Comparison of ENCODE assay signal across 25 cellular contexts in the genomic region with DNA sequence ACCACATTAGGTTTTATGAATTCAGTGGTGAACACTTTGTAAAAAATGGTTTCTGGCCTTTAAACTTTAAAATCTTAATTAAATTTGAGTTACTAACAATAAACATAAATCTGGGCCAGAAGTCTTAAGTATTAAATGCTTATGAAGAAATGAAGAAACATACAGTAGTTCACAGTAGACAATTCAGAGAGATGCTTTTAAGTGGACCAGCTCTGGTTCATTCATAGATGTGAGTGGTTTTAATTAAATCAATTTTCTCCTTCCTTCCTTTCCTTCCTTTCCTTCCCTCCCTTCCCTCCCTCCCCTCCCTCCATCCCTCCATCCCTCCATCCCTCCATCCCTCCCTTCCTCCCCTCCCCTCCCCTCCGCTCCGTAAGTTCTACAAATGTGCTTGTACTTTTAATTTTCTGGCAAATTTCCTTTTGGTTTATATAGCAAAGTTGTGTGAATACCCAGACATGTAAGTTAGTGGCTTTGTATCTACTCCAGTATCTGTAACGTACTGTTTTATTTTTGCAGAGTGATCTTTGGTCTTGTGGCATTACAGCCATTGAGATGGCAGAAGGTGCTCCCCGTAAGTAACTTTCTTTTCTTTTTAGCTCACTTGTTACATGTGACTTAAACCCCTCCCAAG.
A peak's percentile ranks its signal among the peaks of the same experiment; 100 is the strongest.
DNase-seq lines count a peak whose midpoint lies in the region; ATAC-seq, FAIRE-seq and TF ChIP-seq lines count a peak whose summit lies in the region.
"Had no signal": no experiment of that assay in that cellular context is flagged by ENCODE, and none has a peak within 500 bp of the region (broad histone marks: within the 10 kb centered on the region; RNA-seq: fewer than 3 reads in every experiment).

No MANE protein-coding gene starts in this region.

- 0 out of 2 replicates have a peak, but pooled peaks cover 6% of the 10 kb centered on the region for H4K20me1 ChIP-seq in K562 (replicated peaks; ENCODE audit: control insufficient read depth, insufficient read depth, low read length)

- peaks cover 45% of the 10 kb centered on the region for H3K36me3 Mint-ChIP-seq in activated CD4-positive, alpha-beta T cell treated with anti-CD3 and anti-CD28 coated beads for 36 hours (ENCODE audit: low read depth)
- peaks cover 19% of the 10 kb centered on the region for H3K36me3 Mint-ChIP-seq in activated naive CD8-positive, alpha-beta T cell
- peaks cover 18% of the 10 kb centered on the region for H3K36me3 Mint-ChIP-seq in activated naive CD8-positive, alpha-beta T cell treated with anti-CD3 and anti-CD28 coated beads for 36 hours
- H3K36me3 Mint-ChIP-seq in stimulated activated memory B cell treated with anti-CD40 and anti-IgM and Interleukin-4, amounts not matched to agents 10 μg/mL and 1 μg/mL and 100 μg/mL, for 72 hours, result peaks cover 67% of the 10 kb centered on the region

- peaks cover 30% of the 10 kb centered on the region for H3K4me1 Mint-ChIP-seq in activated CD4-positive, alpha-beta T cell treated with anti-CD3 and anti-CD28 coated beads for 36 hours
- H3K4me1 Mint-ChIP-seq in activated naive CD8-positive, alpha-beta T cell (ENCODE audit: low read depth), result peaks cover 26% of the 10 kb centered on the region
- H3K4me1 Mint-ChIP-seq in activated naive CD8-positive, alpha-beta T cell treated with anti-CD3 and anti-CD28 coated beads for 36 hours, result peaks cover 27% of the 10 kb centered on the region
- peaks cover 29% of the 10 kb centered on the region for H3K4me1 Mint-ChIP-seq in stimulated activated memory B cell treated with anti-CD40 and anti-IgM and Interleukin-4, amounts not matched to agents 10 μg/mL and 1 μg/mL and 100 μg/mL, for 72 hours

- POLR2A ChIA-PET in activated CD4-positive, alpha-beta T cell treated with anti-CD3 and anti-CD28 coated beads for 36 hours (lab: Charles Lee), result no interaction called here
- POLR2A ChIA-PET in K562 (lab: Yijun Ruan, JAX), result no interaction called here

- H3K27me3 ChIP-seq in K562 (ENCODE audit: control insufficient read depth in 2 of 2, insufficient read depth in 2 of 2, low read length in 2 of 2), result no peaks in the 10 kb centered on the region
- H3K27me3 ChIP-seq: BLaER1 had no signal

- no peak for TF ChIP-seq EP300 in K562 (IDR thresholded peaks at IDR 0.05; ENCODE audit: low read length)

- no peak for TF ChIP-seq POLR2A in K562 (conservative IDR thresholded peaks at IDR 0.05)

- H3K36me3 ChIP-seq in K562 (ENCODE audit: control insufficient read depth, insufficient read depth, low read length), result peaks cover 70% of the 10 kb centered on the region

- no peak for FAIRE-seq in K562 (lab: Jason Lieb, UNC)
- FAIRE-seq: A204.1, D721Med, GM12878, GM19239 had no signal

- peaks cover 0 to 12% of the 10 kb centered on the region in 2 experiments; a peak in 3 of 5 replicates for H3K4me1 ChIP-seq in K562 (replicated peaks in 1 of 2; ENCODE audit: control insufficient read depth in 2 of 2, insufficient read depth in 2 of 2, low read length in 2 of 2)

- H3K9ac ChIP-seq in K562 (ENCODE audit: insufficient read depth in 1 of 2, low read depth in 2 of 2, low read length in 2 of 2), result no peak overlapping the region
- H3K9ac ChIP-seq: BLaER1, GM23248 had no signal

- no peak overlapping the region for H3K4me3 Mint-ChIP-seq in activated CD4-positive, alpha-beta T cell treated with anti-CD3 and anti-CD28 coated beads for 36 hours
- H3K4me3 Mint-ChIP-seq in activated naive CD8-positive, alpha-beta T cell, result no peak overlapping the region
- no peak overlapping the region for H3K4me3 Mint-ChIP-seq in activated naive CD8-positive, alpha-beta T cell treated with anti-CD3 and anti-CD28 coated beads for 36 hours
- no peak overlapping the region for H3K4me3 Mint-ChIP-seq in stimulated activated memory B cell treated with anti-CD40 and anti-IgM and Interleukin-4, amounts not matched to agents 10 μg/mL and 1 μg/mL and 100 μg/mL, for 72 hours
- H3K4me3 Mint-ChIP-seq: B cell; CD4-positive, CD25-positive, alpha-beta regulatory T cell; CD8-positive, alpha-beta memory T cell; H9 had no signal

- no peak for ATAC-seq in activated CD4-positive, alpha-beta T cell treated with anti-CD3 and anti-CD28 coated beads for 36 hours
- ATAC-seq in K562 (no peak), HG03520 (IDR thresholded peaks at IDR 0.05; ENCODE audit: unreplicated experiment) (no peak)
- no peak for ATAC-seq in stimulated activated memory B cell treated with anti-CD40 and anti-IgM and Interleukin-4, amounts not matched to agents 10 μg/mL and 1 μg/mL and 100 μg/mL, for 72 hours
- ATAC-seq: GM12878, HCT116 had no signal

- intact Hi-C loops in activated CD4-positive, alpha-beta T cell treated with anti-CD3 and anti-CD28 coated beads for 36 hours (cut with DNase I, micrococcal nuclease), result loop anchor here (5.0 kb wide), 3 partner anchors 357 to 582 kb away; a partner anchor contains a TSS
- intact Hi-C loops in K562 (cut with micrococcal nuclease), result loop anchor here (5.0 kb wide), 2 partner anchors 137 to 317 kb away; a partner anchor contains a TSS

- no TSS peak for BruUV-seq in K562 (replicated peaks; lab: Mats Ljungman, UMichigan)

- no peak overlapping the region for H3K4me3 ChIP-seq in K562
- H3K4me3 ChIP-seq: BLaER1, GM12878, GM23248 had no signal

- H3K9me3 Mint-ChIP-seq in activated CD4-positive, alpha-beta T cell treated with anti-CD3 and anti-CD28 coated beads for 36 hours (ENCODE audit: low read depth), result no peaks in the 10 kb centered on the region
- H3K9me3 Mint-ChIP-seq in activated naive CD8-positive, alpha-beta T cell (ENCODE audit: low read depth), result no peaks in the 10 kb centered on the region
- H3K9me3 Mint-ChIP-seq in activated naive CD8-positive, alpha-beta T cell treated with anti-CD3 and anti-CD28 coated beads for 36 hours, result no peaks in the 10 kb centered on the region
- no peaks in the 10 kb centered on the region for H3K9me3 Mint-ChIP-seq in stimulated activated memory B cell treated with anti-CD40 and anti-IgM and Interleukin-4, amounts not matched to agents 10 μg/mL and 1 μg/mL and 100 μg/mL, for 72 hours
- H3K9me3 Mint-ChIP-seq: CD4-positive, CD25-positive, alpha-beta regulatory T cell; CD8-positive, alpha-beta memory T cell; H9 had no signal

- H3K4me2 ChIP-seq in K562 (ENCODE audit: insufficient read depth, low read length), result no peak overlapping the region
- H3K4me2 ChIP-seq: BLaER1 had no signal

- no peak for TF ChIP-seq CTCF in K562 (IDR thresholded peaks at IDR 0.05 in 2 of 3, conservative IDR thresholded peaks at IDR 0.05 in 1 of 3; ENCODE audit: insufficient read depth in 2 of 3, low read depth in 1 of 3, low read length in 3 of 3)

- no peak overlapping the region for H2AFZ ChIP-seq in K562 (ENCODE audit: low read depth, low read length)
- H2AFZ ChIP-seq: GM23248 had no signal

- no peak for DNase-seq in activated CD4-positive, alpha-beta T cell treated with anti-CD3 and anti-CD28 coated beads for 36 hours
- DNase-seq in activated CD4-positive, alpha-beta T cell treated with anti-CD3 and anti-CD28 coated beads for 4 hours, result no peak
- DNase-seq in activated naive CD8-positive, alpha-beta T cell treated with anti-CD3 and anti-CD28 coated beads for 36 hours, result no peak
- DNase-seq in K562 (ENCODE audit: extremely low read depth in 1 of 4, low spot score in 3 of 4) (no peak), HPDE6-E6E7 (ENCODE audit: extremely low spot score) (no peak)
- DNase-seq: CD4-positive, CD25-positive, alpha-beta regulatory T cell; CD8-positive, alpha-beta memory T cell; DMS 273 treated with DMSO at 0.1 percent for 48 hours; DMS79; EL; GDM1; GM23248; H9 had no signal

- no peak overlapping the region for H3K27ac ChIP-seq in K562 (ENCODE audit: extremely low read depth, low read depth, low read length)
- H3K27ac ChIP-seq: 22Rv1, BLaER1, C4-2B, GM23248 had no signal

- no peak for TF ChIP-seq RAD21 in K562 (CRISPR knock-in tag; conservative IDR thresholded peaks at IDR 0.05 in 1 of 2, IDR thresholded peaks at IDR 0.05 in 1 of 2)

- no peaks in the 10 kb centered on the region for H3K9me3 ChIP-seq in K562 (replicated peaks; ENCODE audit: control insufficient read depth, insufficient read depth, low read depth, low read length)
- H3K9me3 ChIP-seq: BLaER1 had no signal

- no peaks in the 10 kb centered on the region for H3K27me3 Mint-ChIP-seq in activated CD4-positive, alpha-beta T cell treated with anti-CD3 and anti-CD28 coated beads for 36 hours
- H3K27me3 Mint-ChIP-seq in activated naive CD8-positive, alpha-beta T cell, result no peaks in the 10 kb centered on the region
- no peaks in the 10 kb centered on the region for H3K27me3 Mint-ChIP-seq in activated naive CD8-positive, alpha-beta T cell treated with anti-CD3 and anti-CD28 coated beads for 36 hours
- H3K27me3 Mint-ChIP-seq in stimulated activated memory B cell treated with anti-CD40 and anti-IgM and Interleukin-4, amounts not matched to agents 10 μg/mL and 1 μg/mL and 100 μg/mL, for 72 hours, result no peaks in the 10 kb centered on the region
- H3K27me3 Mint-ChIP-seq: B cell; CD4-positive, CD25-positive, alpha-beta regulatory T cell; CD8-positive, alpha-beta memory T cell had no signal

- in situ Hi-C loops in K562 (cut with MboI), result no loop called here

- CTCF ChIA-PET in activated CD4-positive, alpha-beta T cell treated with anti-CD3 and anti-CD28 coated beads for 36 hours (lab: Charles Lee), result interaction anchor here (0.7 to 1.7 kb wide), 5 partner anchors 12 to 884 kb away, joined by 3 to 5 read pairs (median 3); no protein-coding TSS in a partner anchor
- CTCF ChIA-PET in K562 (lab: Yijun Ruan, JAX; ENCODE audit: low intra/inter-chr PET ratio), result no interaction called here

- WGBS in K562 (ENCODE audit: insufficient coverage, low coverage, missing lambda C conversion rate), result 95% methylated on average over 2 of the region's 4 CpGs

- H3K79me2 ChIP-seq in K562 (ENCODE audit: control insufficient read depth, insufficient read depth, low read length), result no peaks in the 10 kb centered on the region

- peak overlapping the region; percentile 10 for H3K27ac Mint-ChIP-seq in activated CD4-positive, alpha-beta T cell treated with anti-CD3 and anti-CD28 coated beads for 36 hours
- peak overlapping the region; percentile 22 for H3K27ac Mint-ChIP-seq in activated naive CD8-positive, alpha-beta T cell
- H3K27ac Mint-ChIP-seq in activated naive CD8-positive, alpha-beta T cell treated with anti-CD3 and anti-CD28 coated beads for 36 hours, result no peak overlapping the region
- peak overlapping the region; percentile 20 for H3K27ac Mint-ChIP-seq in stimulated activated memory B cell treated with anti-CD40 and anti-IgM and Interleukin-4, amounts not matched to agents 10 μg/mL and 1 μg/mL and 100 μg/mL, for 72 hours
- H3K27ac Mint-ChIP-seq: B cell; CD4-positive, CD25-positive, alpha-beta regulatory T cell; CD8-positive, alpha-beta memory T cell; H9 had no signal

- no peaks in the 10 kb centered on the region for H3K9me1 ChIP-seq in K562 (ENCODE audit: control insufficient read depth, insufficient read depth, low read length)
